8 cellular contexts compared by ENCODE assay signal in genomic region chr19:32581704-32582164, GRCh38. TPM values are rescaled to one million over a fixed set of nuclear protein-coding genes. Genes with fewer than 3 reads are reported as not detected.
DNase-seq lines count a peak whose midpoint lies in the region; ATAC-seq, FAIRE-seq and TF ChIP-seq lines count a peak whose summit lies in the region.

No MANE protein-coding gene starts in this region.

- H3K4me1 ChIP-seq in mammary epithelial cell (ENCODE audit: insufficient read depth, low read length) (peaks cover 8% of the 10 kb centered on the region), keratinocyte (ENCODE audit: control insufficient read depth, extremely low read depth, insufficient read depth, low read length) (peaks cover 8% of the 10 kb centered on the region), stomach (peaks cover 11 to 27% (median 20%) of the 10 kb centered on the region in 4 donors)

- H2AFZ ChIP-seq in mammary epithelial cell (ENCODE audit: low read depth, low read length) (peak overlapping the region; percentile 96), keratinocyte (ENCODE audit: control insufficient read depth, low read length) (peak overlapping the region; percentile 90)

- peak overlapping the region; percentile 95 for H3K9ac ChIP-seq in mammary epithelial cell (ENCODE audit: insufficient read depth, low read length)
- peak overlapping the region; percentile 98 for H3K9ac ChIP-seq in keratinocyte (ENCODE audit: control insufficient read depth, extremely low read depth, insufficient read depth, low read length)

- H3K27ac ChIP-seq in mammary epithelial cell (ENCODE audit: insufficient read depth, low read depth, low read length) (peak overlapping the region; percentile 92), keratinocyte (ENCODE audit: control insufficient read depth, insufficient read depth, low read length) (peak overlapping the region; percentile 94), stomach (peak overlapping the region; percentile 80 to 94 (median 92))

- DNase-seq in AG04449 (ENCODE audit: low read depth, low spot score) (no peak), NCI-H2227 (lab: John Stamatoyannopoulos, UW; ENCODE audit: unreplicated experiment) (peak; percentile 85), mammary epithelial cell (peak; percentile 73), keratinocyte (ENCODE audit: low read depth, low spot score) (peak; percentile 23), stomach (no peak), NCI-H446 treated with DMSO at 0.1 percent for 48 hours (lab: John Stamatoyannopoulos, UW) (no peak)

- H3K9me1 ChIP-seq in keratinocyte (ENCODE audit: control insufficient read depth, extremely low read depth, insufficient read depth, low read length): peaks cover 3% of the 10 kb centered on the region

- H3K9me3 ChIP-seq in mammary epithelial cell (replicated peaks; ENCODE audit: insufficient read depth, low read length) (no peaks in the 10 kb centered on the region), keratinocyte (ENCODE audit: control insufficient read depth, low read depth, low read length) (no peaks in the 10 kb centered on the region), stomach (no peaks in the 10 kb centered on the region)

- WGBS in mammary epithelial cell (ENCODE audit: low coverage, missing lambda C conversion rate): 2% methylated on average over 26 of the region's 27 CpGs
- 1 to 5% (median 2%) methylated on average over 14 to 27 of the region's 27 CpGs for WGBS in stomach, 5 donors

- H4K20me1 ChIP-seq in mammary epithelial cell (ENCODE audit: insufficient read depth, low read length): no peaks in the 10 kb centered on the region
- H4K20me1 ChIP-seq in keratinocyte (ENCODE audit: control insufficient read depth, extremely low read depth, insufficient read depth, low read length): peaks cover 7% of the 10 kb centered on the region

- TF ChIP-seq POLR2A in stomach (IDR thresholded peaks at IDR 0.05): no peak

- FAIRE-seq in keratinocyte (lab: Jason Lieb, UNC): no peak

- peak overlapping the region; percentile 84 for H3K4me2 ChIP-seq in mammary epithelial cell (ENCODE audit: insufficient read depth, low read depth, low read length)
- H3K4me2 ChIP-seq in keratinocyte (ENCODE audit: control insufficient read depth, extremely low read depth, insufficient read depth, low read depth, low read length): peak overlapping the region; percentile 76

- H3K4me3 ChIP-seq in AG04449 (ENCODE audit: low read depth, low read length): peak overlapping the region; percentile 86
- peak overlapping the region; percentile 93 to 95 (median 93) for H3K4me3 ChIP-seq in mammary epithelial cell (replicated peaks in 1 of 3; ENCODE audit: insufficient read depth in 1 of 3, low read depth in 2 of 3, low read length in 3 of 3)
- H3K4me3 ChIP-seq in keratinocyte (ENCODE audit: control insufficient read depth in 2 of 3, extremely low read depth in 1 of 3, insufficient read depth in 2 of 3, low read depth in 1 of 3, low read length in 3 of 3): peak overlapping the region; percentile 92 to 96 (median 96)
- H3K4me3 ChIP-seq in stomach: peak overlapping the region; percentile 74 to 95 (median 90)

- no peak for TF ChIP-seq CTCF in AG04449 (IDR thresholded peaks at IDR 0.05; ENCODE audit: insufficient read depth, low read length, missing control alignments)
- TF ChIP-seq CTCF in mammary epithelial cell (conservative IDR thresholded peaks at IDR 0.05 in 1 of 2, IDR thresholded peaks at IDR 0.05 in 1 of 2; ENCODE audit: extremely low read depth in 1 of 2, insufficient read depth in 1 of 2, low read depth in 1 of 2, low read length in 2 of 2): no peak
- TF ChIP-seq CTCF in keratinocyte (optimal IDR thresholded peaks at IDR 0.05 in 1 of 3, IDR thresholded peaks at IDR 0.05 in 1 of 3, conservative IDR thresholded peaks at IDR 0.05 in 1 of 3; ENCODE audit: extremely low read depth in 1 of 3, insufficient read depth in 2 of 3, low read length in 3 of 3): no peak
- no peak for TF ChIP-seq CTCF in stomach (IDR thresholded peaks at IDR 0.05)

- no peak for TF ChIP-seq EP300 in stomach (IDR thresholded peaks at IDR 0.05)

- H3K79me2 ChIP-seq in mammary epithelial cell (ENCODE audit: insufficient read depth, low read length) (peaks cover 47% of the 10 kb centered on the region), keratinocyte (ENCODE audit: control insufficient read depth, insufficient read depth, low read length) (peaks cover 38% of the 10 kb centered on the region)

- intact Hi-C loops in mammary epithelial cell (cut with micrococcal nuclease): no loop called here
- intact Hi-C loops in stomach (cut with DNase I; ENCODE audit: low total_unique reads): no loop called here

- peak; percentile 8 for ATAC-seq in GM19395 (IDR thresholded peaks at IDR 0.05; ENCODE audit: unreplicated experiment)
- no peak for ATAC-seq in GM18909 (IDR thresholded peaks at IDR 0.05; ENCODE audit: poor library complexity, unreplicated experiment)

- POLR2A ChIA-PET in AG04449 (lab: Yijun Ruan, JAX): no interaction called here

- no peaks in the 10 kb centered on the region for H3K27me3 ChIP-seq in mammary epithelial cell (ENCODE audit: insufficient read depth, low read length)
- H3K27me3 ChIP-seq in keratinocyte (ENCODE audit: control insufficient read depth, extremely low read depth, insufficient read depth, low read length): no peaks in the 10 kb centered on the region
- H3K27me3 ChIP-seq in stomach: no peaks in the 10 kb centered on the region

- H3K36me3 ChIP-seq in mammary epithelial cell (ENCODE audit: insufficient read depth, low read length) (peaks cover 29% of the 10 kb centered on the region), keratinocyte (ENCODE audit: control insufficient read depth in 2 of 2, extremely low read depth in 1 of 2, insufficient read depth in 2 of 2, low read length in 2 of 2) (peaks cover 15 to 37% of the 10 kb centered on the region in 2 experiments), stomach (peaks cover 8 to 28% (median 27%) of the 10 kb centered on the region in 4 donors)

- CTCF ChIA-PET in AG04449 (lab: Yijun Ruan, JAX) (interaction anchor here (1.2 to 5.3 kb wide), 3 partner anchors 16 to 242 kb away, joined by 5 to 35 read pairs (median 26); no protein-coding TSS in a partner anchor), mammary epithelial cell (lab: Charles Lee; ENCODE audit: low non-redundant PET) (no interaction called here)

- dilution Hi-C loops in mammary epithelial cell (cut with HindIII; ENCODE audit: low sequenced_read_pairs) (no loop called here), keratinocyte (cut with MboI; ENCODE audit: extremely low pct_ligation_motif_present, low sequenced_read_pairs) (no loop called here)

- in situ Hi-C loops in mammary epithelial cell (cut with MboI; ENCODE audit: low sequenced_read_pairs in 2 of 2): no loop called here

- no TSS peak for BruUV-seq in mammary epithelial cell (replicated peaks; lab: Mats Ljungman, UMichigan)

RNA-seq across cellular contexts. Expression of gene PDCD5, which starts 0.7 kb away (rescaled TPM):
- total RNA-seq in mammary epithelial cell (100 to 1,000 TPM in 1 of 2 donors, 10 to 100 TPM in 1; 48.8 to 198 TPM), stomach (100 to 1,000 TPM in 2 of 5 donors, 10 to 100 TPM in 2, 1 to 10 TPM in 1; 4.6 to 162 (median 47.0) TPM)
- polyA plus RNA-seq in mammary epithelial cell (104 TPM), keratinocyte (78.6 to 177 TPM (median 123 TPM) in 3 replicates), stomach (100 to 1,000 TPM in 2 of 3 donors, 10 to 100 TPM in 1; 79.1 to 182 (median 123) TPM)
- polyA minus RNA-seq in mammary epithelial cell (10.0 TPM), keratinocyte (4.5 to 22.2 TPM (median 10.5 TPM) in 3 replicates)
- 739 TPM for polyA plus RNA-seq in keratinocyte (2011; ENCODE audit: low read depth)
- polyA plus RNA-seq in keratinocyte (2011; cell fraction: cytosol; rRNA removed): 80.0 and 102 TPM in 2 replicates
- polyA plus RNA-seq in keratinocyte (2011; cell fraction: nucleus; rRNA removed): 38.1 and 71.6 TPM in 2 replicates
- 95.0 and 221 TPM in 2 replicates for polyA plus RNA-seq in keratinocyte (2012; ENCODE audit: low replicate concordance)
- polyA minus RNA-seq in keratinocyte (2011; cell fraction: cytosol; rRNA and poly(A)+ RNA removed): 139 TPM
- polyA minus RNA-seq in keratinocyte (2011; cell fraction: nucleus; rRNA and poly(A)+ RNA removed): 7.4 and 8.1 TPM in 2 replicates

Comparison
In these comparisons a context has a peak if more than half of its experiments do, and no peak if none do; other contexts are left out.
1. DNase-seq: peak in NCI-H2227 (single experiment), mammary epithelial cell (single experiment) and keratinocyte (single experiment); none in AG04449 (single experiment), stomach (single experiment) and NCI-H446 treated with DMSO at 0.1 percent for 48 hours (single experiment).
2. Peak in every context shown above with its lines, with median percentiles within 50 percentile points of each other: H3K4me3 ChIP-seq and H3K27ac ChIP-seq.